19 cellular contexts compared by ENCODE assay signal in genomic region chr11:63849691-63850090, GRCh38. TPM values are rescaled to one million over a fixed set of nuclear protein-coding genes. Genes with fewer than 3 reads are reported as not detected.
DNase-seq lines count a peak whose midpoint lies in the region; ATAC-seq and TF ChIP-seq lines count a peak whose summit lies in the region.
"Had no signal": no experiment of that assay in that cellular context is flagged by ENCODE, and none has a peak within 500 bp of the region (broad histone marks: within the 10 kb centered on the region; RNA-seq: fewer than 3 reads in every experiment).

No MANE protein-coding gene starts in this region.

- no peak overlapping the region for H3K4me3 Mint-ChIP-seq in activated naive CD8-positive, alpha-beta T cell
- H3K4me3 Mint-ChIP-seq in activated naive CD8-positive, alpha-beta T cell treated with anti-CD3 and anti-CD28 coated beads for 36 hours = no peak overlapping the region
- H3K4me3 Mint-ChIP-seq in T-cell = peak overlapping the region in 1 of 3 donors; percentile 16
- H3K4me3 Mint-ChIP-seq in endothelial cell (ENCODE audit: unreplicated experiment) = no peak overlapping the region

- DNase-seq in activated naive CD8-positive, alpha-beta T cell treated with anti-CD3 and anti-CD28 coated beads for 36 hours = no peak
- DNase-seq in T-cell = no peak
- DNase-seq in endothelial cell (ENCODE audit: low spot score) = no peak
- peak; percentile 35 for DNase-seq in superior temporal gyrus (ENCODE audit: extremely low spot score)
- no peak for DNase-seq in AML-193 (lab: John Stamatoyannopoulos, UW)
- DNase-seq: activated CD4-positive, alpha-beta T cell treated with anti-CD3 and anti-CD28 coated beads for 48 hours; activated naive CD4-positive, alpha-beta T cell treated with Interleukin-2 at 50 U/mL for 16 hours; activated T-cell treated with anti-CD3 and anti-CD28 coated beads for 4 hours; DMS79; effector CD8-positive, alpha-beta T cell; hippocampal formation; left ventricle myocardium superior; NCI-H1694 treated with DMSO at 0.1 percent for 48 hours; NCI-H2227 treated with DMSO at 0.1 percent for 48 hours; NCI-H774; stimulated activated CD4-positive, alpha-beta T cell treated with anti-CD3 and anti-CD28 coated beads, Interleukin-1b, Interleukin-23, amount 100 ng/mL, for 48 hours had no signal

- H3K9me3 Mint-ChIP-seq in activated naive CD8-positive, alpha-beta T cell (ENCODE audit: low read depth) = no peaks in the 10 kb centered on the region
- no peaks in the 10 kb centered on the region for H3K9me3 Mint-ChIP-seq in activated naive CD8-positive, alpha-beta T cell treated with anti-CD3 and anti-CD28 coated beads for 36 hours
- H3K9me3 Mint-ChIP-seq in T-cell (no peaks in the 10 kb centered on the region), endothelial cell (ENCODE audit: unreplicated experiment) (no peaks in the 10 kb centered on the region)

- peaks cover 68% of the 10 kb centered on the region for H3K4me1 Mint-ChIP-seq in activated naive CD8-positive, alpha-beta T cell (ENCODE audit: low read depth)
- H3K4me1 Mint-ChIP-seq in activated naive CD8-positive, alpha-beta T cell treated with anti-CD3 and anti-CD28 coated beads for 36 hours = peaks cover 67% of the 10 kb centered on the region
- peaks cover 73 to 78% (median 75%) of the 10 kb centered on the region in 3 donors for H3K4me1 Mint-ChIP-seq in T-cell
- H3K4me1 Mint-ChIP-seq in endothelial cell (ENCODE audit: unreplicated experiment) = peaks cover 45% of the 10 kb centered on the region

- no peak for ATAC-seq in T-cell (replicated peaks in 1 of 4)
- ATAC-seq in GM18870 (IDR thresholded peaks at IDR 0.05; ENCODE audit: unreplicated experiment) = no peak
- no peak for ATAC-seq in GM19324 (IDR thresholded peaks at IDR 0.05; ENCODE audit: low FRiP score, unreplicated experiment)
- ATAC-seq: left ventricle myocardium superior had no signal

- H3K27me3 Mint-ChIP-seq in activated naive CD8-positive, alpha-beta T cell = no peaks in the 10 kb centered on the region
- no peaks in the 10 kb centered on the region for H3K27me3 Mint-ChIP-seq in activated naive CD8-positive, alpha-beta T cell treated with anti-CD3 and anti-CD28 coated beads for 36 hours
- no peaks in the 10 kb centered on the region for H3K27me3 Mint-ChIP-seq in T-cell
- H3K27me3 Mint-ChIP-seq in endothelial cell (ENCODE audit: unreplicated experiment) = peaks cover 2% of the 10 kb centered on the region

- no peak for TF ChIP-seq CTCF in endothelial cell (IDR thresholded peaks at IDR 0.05; ENCODE audit: unreplicated experiment)

- POLR2A ChIA-PET in T-cell (lab: Charles Lee) = no interaction called here

- H3K27ac Mint-ChIP-seq in activated naive CD8-positive, alpha-beta T cell = peak overlapping the region; percentile 59
- no peak overlapping the region for H3K27ac Mint-ChIP-seq in activated naive CD8-positive, alpha-beta T cell treated with anti-CD3 and anti-CD28 coated beads for 36 hours
- H3K27ac Mint-ChIP-seq in T-cell (peak overlapping the region; percentile 13 to 76), endothelial cell (ENCODE audit: unreplicated experiment) (peak overlapping the region; percentile 48)

- CTCF ChIA-PET in T-cell (lab: Charles Lee) = interaction anchor here in 1 of 2 donors (1.5 kb wide), 1 partner anchor 96 kb away, joined by 5 read pairs; no protein-coding TSS in a partner anchor

- H3K36me3 Mint-ChIP-seq in activated naive CD8-positive, alpha-beta T cell = peaks cover 3% of the 10 kb centered on the region
- H3K36me3 Mint-ChIP-seq in activated naive CD8-positive, alpha-beta T cell treated with anti-CD3 and anti-CD28 coated beads for 36 hours = peaks cover 27% of the 10 kb centered on the region
- H3K36me3 Mint-ChIP-seq in T-cell = peaks cover 30% of the 10 kb centered on the region
- H3K36me3 Mint-ChIP-seq in endothelial cell (ENCODE audit: low read depth, unreplicated experiment) = peaks cover 6% of the 10 kb centered on the region

RNA-seq across cellular contexts. Expression of gene MARK2, which starts 10.8 kb away (rescaled TPM):
- total RNA-seq in activated naive CD8-positive, alpha-beta T cell treated with anti-CD3 and anti-CD28 coated beads for 36 hours = 10 to 100 TPM; 27.7 to 29.0 TPM
- total RNA-seq in T-cell (10 to 100 TPM; 57.4 to 67.2 (median 64.0) TPM), endothelial cell (ENCODE audit: unreplicated experiment) (42.6 TPM)

RNA-seq across cellular contexts. Expression of gene SPINDOC, which starts 36.4 kb away (rescaled TPM):
- 10 to 100 TPM; 29.3 to 29.5 TPM for total RNA-seq in activated naive CD8-positive, alpha-beta T cell treated with anti-CD3 and anti-CD28 coated beads for 36 hours
- total RNA-seq in T-cell (10 to 100 TPM in 3 of 5 donors, 1 to 10 TPM in 2; 8.1 to 16.1 (median 15.3) TPM), endothelial cell (ENCODE audit: unreplicated experiment) (55.3 TPM)
